Comparison of ENCODE assay signal across 9 cellular contexts in the genomic region with DNA sequence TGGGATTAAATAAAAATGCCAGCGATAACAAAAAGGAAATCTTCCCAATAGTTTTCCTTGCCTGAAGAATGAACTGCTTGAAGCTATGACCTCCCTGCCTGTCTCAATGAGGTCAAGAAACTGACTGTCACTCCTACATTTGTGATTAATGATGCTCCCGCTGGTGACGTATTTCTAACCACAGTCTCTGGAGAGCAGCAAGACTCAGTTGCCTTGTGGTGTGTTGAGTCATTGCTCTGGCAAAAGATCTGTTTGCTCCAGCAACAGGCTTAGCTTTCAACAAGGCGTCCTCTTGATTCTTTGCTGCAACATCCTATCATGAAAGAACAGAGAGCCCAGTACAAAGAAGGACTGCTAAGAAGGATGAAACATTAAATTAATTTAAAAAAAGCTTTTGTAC.
A peak's percentile ranks its signal among the peaks of the same experiment; 100 is the strongest.
DNase-seq lines count a peak whose midpoint lies in the region; ATAC-seq and TF ChIP-seq lines count a peak whose summit lies in the region.
"Had no signal": no experiment of that assay in that cellular context is flagged by ENCODE, and none has a peak within 500 bp of the region (broad histone marks: within the 10 kb centered on the region; RNA-seq: fewer than 3 reads in every experiment).

No MANE protein-coding gene starts in this region.

- H3K4me2 ChIP-seq in SK-N-SH, result peak overlapping the region; percentile 59; the same call in 1 of the 2 replicates

- H3F3A ChIP-seq in SK-N-SH (replicated peaks; ENCODE audit: insufficient read depth), result no peaks in the 10 kb centered on the region

- peak; percentile 93 for ATAC-seq in foreskin keratinocyte
- ATAC-seq in natural killer cell treated with Interleukin-12 subunit alpha and Interleukin-12 subunit beta and Interleukin-15 and Interleukin-18, amount 100 ng/mL, for 72 hours, result no peak
- ATAC-seq: activated CD8-positive, alpha-beta T cell treated with anti-CD3 and anti-CD28 coated beads for 36 hours had no signal

- peak overlapping the region; percentile 69 to 84; a peak in 3 of 4 replicates for H3K27ac ChIP-seq in SK-N-SH (ENCODE audit: low read depth in 2 of 2, low read length in 1 of 2)
- H3K27ac ChIP-seq in foreskin keratinocyte, result no peak overlapping the region

- H3K4me3 ChIP-seq in HFF-Myc (replicated peaks; ENCODE audit: low read depth, low read length) (no peak overlapping the region), SK-N-SH (ENCODE audit: low read depth in 2 of 2, low read length in 1 of 2) (no peak overlapping the region; a peak in 1 of 4 replicates)

- peak overlapping the region; percentile 28; the same call in 1 of the 2 replicates for H3K9ac ChIP-seq in SK-N-SH

- H3K27ac Mint-ChIP-seq in natural killer cell treated with Interleukin-12 subunit alpha and Interleukin-12 subunit beta and Interleukin-15 and Interleukin-18, amount 100 ng/mL, for 72 hours, result no peak overlapping the region
- H3K27ac Mint-ChIP-seq: activated CD8-positive, alpha-beta T cell treated with anti-CD3 and anti-CD28 coated beads for 36 hours had no signal

- no peaks in the 10 kb centered on the region for H3K9me2 ChIP-seq in SK-N-SH

- no peak overlapping the region for H2AFZ ChIP-seq in SK-N-SH (ENCODE audit: low read depth)

- peaks cover 14% of the 10 kb centered on the region for H3K9me3 Mint-ChIP-seq in natural killer cell treated with Interleukin-12 subunit alpha and Interleukin-12 subunit beta and Interleukin-15 and Interleukin-18, amount 100 ng/mL, for 72 hours
- H3K9me3 Mint-ChIP-seq: activated CD8-positive, alpha-beta T cell treated with anti-CD3 and anti-CD28 coated beads for 36 hours had no signal

- no peak overlapping the region for H3K4me3 Mint-ChIP-seq in natural killer cell treated with Interleukin-12 subunit alpha and Interleukin-12 subunit beta and Interleukin-15 and Interleukin-18, amount 100 ng/mL, for 72 hours
- H3K4me3 Mint-ChIP-seq: activated CD8-positive, alpha-beta T cell treated with anti-CD3 and anti-CD28 coated beads for 36 hours had no signal

- no peaks in the 10 kb centered on the region for H3K36me3 ChIP-seq in SK-N-SH (replicated peaks in 1 of 2; ENCODE audit: control insufficient read depth in 1 of 2, insufficient read depth in 2 of 2, low read length in 1 of 2)

- no peaks in the 10 kb centered on the region for H4K20me1 ChIP-seq in SK-N-SH (ENCODE audit: insufficient read depth)

- H3K36me3 Mint-ChIP-seq in natural killer cell treated with Interleukin-12 subunit alpha and Interleukin-12 subunit beta and Interleukin-15 and Interleukin-18, amount 100 ng/mL, for 72 hours, result peaks cover 4% of the 10 kb centered on the region

- no peaks in the 10 kb centered on the region for H3K4me1 Mint-ChIP-seq in natural killer cell treated with Interleukin-12 subunit alpha and Interleukin-12 subunit beta and Interleukin-15 and Interleukin-18, amount 100 ng/mL, for 72 hours (ENCODE audit: low read depth in 2 of 2)

- H3K27me3 ChIP-seq in SK-N-SH (ENCODE audit: insufficient read depth) (no peaks in the 10 kb centered on the region), foreskin keratinocyte (no peaks in the 10 kb centered on the region)

- no peaks in the 10 kb centered on the region for H3K27me3 Mint-ChIP-seq in natural killer cell treated with Interleukin-12 subunit alpha and Interleukin-12 subunit beta and Interleukin-15 and Interleukin-18, amount 100 ng/mL, for 72 hours
- H3K27me3 Mint-ChIP-seq: activated CD8-positive, alpha-beta T cell treated with anti-CD3 and anti-CD28 coated beads for 36 hours had no signal

- POLR2A ChIA-PET in SK-N-SH (lab: Yijun Ruan, JAX), result no interaction called here

- TF ChIP-seq CTCF in HFF-Myc (IDR thresholded peaks at IDR 0.05; ENCODE audit: low read depth, low read length, missing control alignments), result no peak
- TF ChIP-seq CTCF in SK-N-SH (IDR thresholded peaks at IDR 0.05), result no peak
- no peak for TF ChIP-seq CTCF in foreskin keratinocyte (conservative IDR thresholded peaks at IDR 0.05)

- peak in 1 of 2 experiments; percentile 85; a peak in 1 of 4 replicates for TF ChIP-seq EP300 in SK-N-SH (IDR thresholded peaks at IDR 0.05; ENCODE audit: borderline replicate concordance in 1 of 2, low read depth in 1 of 2, low read length in 1 of 2)

- no peak for TF ChIP-seq RAD21 in SK-N-SH (IDR thresholded peaks at IDR 0.05; ENCODE audit: low read length)

- DNase-seq in HFF-Myc (ENCODE audit: extremely low read depth, low read depth) (peak; percentile 2), SK-N-SH (peak; percentile 5), foreskin keratinocyte (peak; percentile 49 to 91), retina (peak; percentile 55), GOT3 (lab: John Stamatoyannopoulos, UW) (no peak)
- DNase-seq in stimulated activated CD4-positive, alpha-beta T cell treated with anti-CD3 and anti-CD28 coated beads, Interleukin-12 subunit alpha, Interleukin-12 subunit beta, amount 100 ng/mL, for 4 hours, result no peak
- no peak for DNase-seq in activated CD4-positive, alpha-beta T cell treated with anti-CD3 and anti-CD28 coated beads, Interleukin-2, amount 50 U/mL, for 48 hours
- no peak for DNase-seq in natural killer cell treated with Interleukin-12 subunit alpha and Interleukin-12 subunit beta and Interleukin-15 and Interleukin-18, amount 100 ng/mL, for 72 hours (ENCODE audit: low spot score)
- DNase-seq: activated CD8-positive, alpha-beta T cell treated with anti-CD3 and anti-CD28 coated beads for 36 hours had no signal

- H3K79me2 ChIP-seq in SK-N-SH (ENCODE audit: insufficient read depth), result no peaks in the 10 kb centered on the region

- CTCF ChIA-PET in SK-N-SH (lab: Yijun Ruan, JAX), result interaction anchor here (1.2 kb wide), 1 partner anchor 565 kb away, joined by 3 read pairs; no protein-coding TSS in a partner anchor

- H3K4me1 ChIP-seq in SK-N-SH (ENCODE audit: control insufficient read depth in 1 of 2, insufficient read depth in 2 of 2, low read depth in 1 of 2, low read length in 1 of 2) (peaks cover 2 to 10% of the 10 kb centered on the region in 2 experiments; a peak in 3 of 4 replicates), foreskin keratinocyte (no peaks in the 10 kb centered on the region)

- WGBS in SK-N-SH (ENCODE audit: low lambda C conversion rate), result 13% methylated on average over 4 of the region's 4 CpGs

- no peaks in the 10 kb centered on the region for H3K9me3 ChIP-seq in SK-N-SH

TF ChIP-seq in SK-N-SH, 30 proteins besides CTCF, POLR2A, EP300 and RAD21 (continues in another document):
- TF ChIP-seq RCOR1 (IDR thresholded peaks at IDR 0.05; ENCODE audit: low read length) (no peak), SMC3 (IDR thresholded peaks at IDR 0.05; ENCODE audit: low read depth, low read length) (no peak), SIN3A (IDR thresholded peaks at IDR 0.05; ENCODE audit: borderline replicate concordance, low read depth, low read length) (no peak), TAF1 (IDR thresholded peaks at IDR 0.05; ENCODE audit: borderline replicate concordance, low read depth, low read length) (peak; percentile 23; the same call in 1 of the 2 replicates), MXI1 (IDR thresholded peaks at IDR 0.05; ENCODE audit: low read depth, low read length) (no peak), ELF1 (IDR thresholded peaks at IDR 0.05) (no peak), JUND (IDR thresholded peaks at IDR 0.05) (peak; percentile 93), IRF3 (IDR thresholded peaks at IDR 0.05; ENCODE audit: low read depth, low read length) (no peak), TEAD4 (IDR thresholded peaks at IDR 0.05; ENCODE audit: borderline replicate concordance, insufficient read depth) (peak; percentile 50; the same call in 1 of the 2 replicates), YY1 (IDR thresholded peaks at IDR 0.05; ENCODE audit: low read depth) (peak; percentile 34; the same call in 1 of the 2 replicates), PBX3 (IDR thresholded peaks at IDR 0.05) (peak; percentile 99), USF2 (IDR thresholded peaks at IDR 0.05; ENCODE audit: borderline replicate concordance, low read depth, low read length) (no peak), TCF12 (IDR thresholded peaks at IDR 0.05) (peak; percentile 87), FOXM1 (IDR thresholded peaks at IDR 0.05; ENCODE audit: low read depth) (no peak), FOXJ3 (CRISPR knock-in tag; IDR thresholded peaks at IDR 0.05) (no peak), RFX5 (IDR thresholded peaks at IDR 0.05; ENCODE audit: low read length) (no peak), FOSL2 (IDR thresholded peaks at IDR 0.05; ENCODE audit: borderline replicate concordance, low read depth) (peak; percentile 89)

Comparison
In these comparisons a context has a peak if more than half of its experiments do, and no peak if none do; other contexts are left out.
1. DNase-seq: peak in HFF-Myc (single experiment), SK-N-SH (single experiment), foreskin keratinocyte (2 of 2) and retina (single experiment); none in GOT3 (single experiment), stimulated activated CD4-positive, alpha-beta T cell treated with anti-CD3 and anti-CD28 coated beads, Interleukin-12 subunit alpha, Interleukin-12 subunit beta, amount 100 ng/mL, for 4 hours (single experiment), activated CD4-positive, alpha-beta T cell treated with anti-CD3 and anti-CD28 coated beads, Interleukin-2, amount 50 U/mL, for 48 hours (0 of 2) and natural killer cell treated with Interleukin-12 subunit alpha and Interleukin-12 subunit beta and Interleukin-15 and Interleukin-18, amount 100 ng/mL, for 72 hours (single experiment).